In genomic region chr12:53500119-53500775, GRCh38 we compare ENCODE assay signal across 1 cellular context.
TF ChIP-seq lines count a peak whose summit lies in the region.

No MANE protein-coding gene starts in this region.

TF ChIP-seq in A549, 52 proteins besides CTCF, POLR2A, EP300 and RAD21 (continued from another document):
- TF ChIP-seq BCL3 (IDR thresholded peaks at IDR 0.05) = peak; percentile 34; the same call in 1 of the 3 replicates
- TF ChIP-seq CEBPB (IDR thresholded peaks at IDR 0.05) = peak; percentile 76 to 84; a peak in 3 of 4 replicates
- TF ChIP-seq ZC3H11A (IDR thresholded peaks at IDR 0.05) = no peak
- no peak for TF ChIP-seq HES2 (IDR thresholded peaks at IDR 0.05)
- TF ChIP-seq POLR2AphosphoS2 (conservative IDR thresholded peaks at IDR 0.05; ENCODE audit: low read length) = no peak
- TF ChIP-seq CHD4 (IDR thresholded peaks at IDR 0.05; ENCODE audit: borderline replicate concordance) = no peak
- no peak for TF ChIP-seq ATOH8 (CRISPR knock-in tag; IDR thresholded peaks at IDR 0.05; ENCODE audit: low read depth)
- TF ChIP-seq FOXS1 (CRISPR knock-in tag; IDR thresholded peaks at IDR 0.05) = no peak
